Comparison of ENCODE assay signal across 1 cellular context in genomic region chr7:139092090-139092796, GRCh38.
TF ChIP-seq lines count a peak whose summit lies in the region.

No MANE protein-coding gene starts in this region.

TF ChIP-seq in K562, 482 proteins besides CTCF, POLR2A, EP300 and RAD21 (continued from another document):
- TF ChIP-seq THRB (CRISPR knock-in tag; conservative IDR thresholded peaks at IDR 0.05) (peak; percentile 96), DMBX1 (CRISPR knock-in tag; IDR thresholded peaks at IDR 0.05; ENCODE audit: borderline replicate concordance) (peak; percentile 100), ZBTB40 (IDR thresholded peaks at IDR 0.05) (no peak), ZBTB40 (CRISPR knock-in tag; IDR thresholded peaks at IDR 0.05) (no peak), STAT5B (CRISPR knock-in tag; IDR thresholded peaks at IDR 0.05) (peak; percentile 75), RREB1 (CRISPR knock-in tag; IDR thresholded peaks at IDR 0.05) (peak; percentile 99), HDGF (IDR thresholded peaks at IDR 0.05) (no peak), GTF3C2 (IDR thresholded peaks at IDR 0.05; ENCODE audit: borderline replicate concordance, extremely low read depth, insufficient read length) (no peak), ZNF695 (CRISPR knock-in tag; IDR thresholded peaks at IDR 0.05) (peak; percentile 94), ZNF76 (CRISPR knock-in tag; IDR thresholded peaks at IDR 0.05; ENCODE audit: borderline replicate concordance) (peak; percentile 99), CUX1 (CRISPR knock-in tag; IDR thresholded peaks at IDR 0.05) (peak; percentile 97), ZNF589 (CRISPR knock-in tag; IDR thresholded peaks at IDR 0.05; ENCODE audit: low read depth) (peak; percentile 87), PYGO2 (tag; IDR thresholded peaks at IDR 0.05) (peak; percentile 96), PHTF2 (CRISPR knock-in tag; IDR thresholded peaks at IDR 0.05) (peak; percentile 94), ZNF445 (CRISPR knock-in tag; IDR thresholded peaks at IDR 0.05; ENCODE audit: low read depth) (peak; percentile 90; the same call in 1 of the 2 replicates), ZNF436 (CRISPR knock-in tag; IDR thresholded peaks at IDR 0.05) (no peak), ZNF347 (CRISPR knock-in tag; IDR thresholded peaks at IDR 0.05; ENCODE audit: low read depth) (peak; percentile 83; the same call in 1 of the 2 replicates)
